8 cellular contexts compared by ENCODE assay signal in the genomic region with DNA sequence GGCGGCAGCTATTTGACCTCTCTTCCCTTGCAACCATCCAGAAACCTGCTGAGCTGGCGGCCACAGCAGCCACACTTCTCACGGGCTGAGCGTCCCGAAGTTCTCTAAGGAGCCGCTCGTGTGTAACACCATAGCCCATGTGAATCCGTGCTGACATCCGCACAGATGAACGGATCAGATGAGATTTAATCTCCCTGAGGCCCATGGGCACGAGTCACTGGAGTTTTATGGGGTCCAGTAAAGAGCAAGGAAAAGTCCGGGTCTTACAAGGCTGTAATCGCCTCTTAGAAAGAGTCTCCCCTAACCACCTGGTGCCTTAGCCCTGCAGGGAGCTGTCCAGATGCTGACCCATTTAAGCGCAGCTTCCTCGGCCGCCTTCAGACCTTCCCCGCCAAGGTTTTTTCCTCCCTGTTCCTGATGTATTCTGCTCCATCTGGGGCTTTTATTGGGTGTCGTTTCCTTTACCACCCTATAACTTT. TPM values are rescaled to one million over a fixed set of nuclear protein-coding genes. Genes with fewer than 3 reads are reported as not detected.
DNase-seq lines count a peak whose midpoint lies in the region; ATAC-seq and TF ChIP-seq lines count a peak whose summit lies in the region.
"Had no signal": no experiment of that assay in that cellular context is flagged by ENCODE, and none has a peak within 500 bp of the region (broad histone marks: within the 10 kb centered on the region; RNA-seq: fewer than 3 reads in every experiment).

No MANE protein-coding gene starts in this region.

- peak; percentile 89 for DNase-seq in H9
- DNase-seq in epithelial cell of proximal tubule (ENCODE audit: low read depth), result peak; percentile 6
- DNase-seq in neuronal stem cell (ENCODE audit: low spot score), result peak; percentile 70
- no peak for DNase-seq in NCI-H2029 (lab: John Stamatoyannopoulos, UW)

- no peak overlapping the region for H2AFZ ChIP-seq in H9 (ENCODE audit: low read length)
- no peak overlapping the region for H2AFZ ChIP-seq in neuronal stem cell (ENCODE audit: low read length)

- peak overlapping the region in 1 of 2 experiments; percentile 41; a peak in 1 of 5 replicates for H3K4me3 Mint-ChIP-seq in H9
- H3K4me3 Mint-ChIP-seq: naive thymus-derived CD8-positive, alpha-beta T cell had no signal

- H2BK15ac ChIP-seq in H9 (ENCODE audit: low read depth, low read length) (no peak overlapping the region), neuronal stem cell (ENCODE audit: low read length) (no peak overlapping the region)

- H3T11ph ChIP-seq in H9 (ENCODE audit: low read length), result no peak overlapping the region

- H3K27ac ChIP-seq in H9 (ENCODE audit: insufficient read length, low read depth, low read length) (no peak overlapping the region), neuronal stem cell (replicated peaks; ENCODE audit: low read length) (no peak overlapping the region)

- H2BK5ac ChIP-seq in H9 (ENCODE audit: insufficient read length, low read length), result no peak overlapping the region
- H2BK5ac ChIP-seq in neuronal stem cell (ENCODE audit: low read length), result no peak overlapping the region

- H2BK12ac ChIP-seq in H9 (ENCODE audit: insufficient read length, low read depth, low read length), result no peak overlapping the region
- no peak overlapping the region for H2BK12ac ChIP-seq in neuronal stem cell (ENCODE audit: low read length)

- H3K23ac ChIP-seq in H9 (ENCODE audit: insufficient read length, low read depth, low read length) (no peak overlapping the region), neuronal stem cell (ENCODE audit: low read depth, low read length, poor library complexity) (no peak overlapping the region)

- H3K9me3 Mint-ChIP-seq in H9, result peaks cover 0 to 2% of the 10 kb centered on the region in 2 experiments; a peak in 3 of 5 replicates

- H3K14ac ChIP-seq in H9 (ENCODE audit: insufficient read depth, low read length) (no peak overlapping the region), neuronal stem cell (ENCODE audit: low read length) (no peak overlapping the region)

- H4K5ac ChIP-seq in H9 (ENCODE audit: insufficient read length, low read depth, low read length), result no peak overlapping the region

- no peak overlapping the region for H3K4me3 ChIP-seq in epithelial cell of proximal tubule (ENCODE audit: low read depth, low read length)
- no peak overlapping the region for H3K4me3 ChIP-seq in neuronal stem cell (ENCODE audit: low read length in 2 of 2)

- no peaks in the 10 kb centered on the region for H3K36me3 ChIP-seq in neuronal stem cell (replicated peaks in 1 of 2; ENCODE audit: control insufficient read depth in 2 of 2, insufficient read depth in 2 of 2, low read length in 2 of 2)

- no peaks in the 10 kb centered on the region for H3K23me2 ChIP-seq in H9 (ENCODE audit: insufficient read length, low read depth, low read length, poor library complexity, severe bottlenecking)

- ATAC-seq in GM19397 (IDR thresholded peaks at IDR 0.05; ENCODE audit: unreplicated experiment) (no peak), HG03469 (IDR thresholded peaks at IDR 0.05; ENCODE audit: unreplicated experiment) (no peak)

- no peak overlapping the region for H3K4ac ChIP-seq in H9 (ENCODE audit: low read depth, low read length)
- no peak overlapping the region for H3K4ac ChIP-seq in neuronal stem cell (ENCODE audit: low read length)

- H2BK20ac ChIP-seq in H9 (ENCODE audit: low read depth, low read length, poor library complexity, severe bottlenecking), result no peak overlapping the region

- H3K79me1 ChIP-seq in H9 (ENCODE audit: insufficient read depth, low read depth, low read length, poor library complexity, severe bottlenecking), result no peaks in the 10 kb centered on the region
- H3K79me1 ChIP-seq in neuronal stem cell (ENCODE audit: low read depth, low read length), result no peaks in the 10 kb centered on the region

- no peak for TF ChIP-seq CTCF in H9 (conservative IDR thresholded peaks at IDR 0.05)
- no peak for TF ChIP-seq CTCF in epithelial cell of proximal tubule (conservative IDR thresholded peaks at IDR 0.05; ENCODE audit: low read depth, low read length)

- no peak overlapping the region for H3K56ac ChIP-seq in H9 (ENCODE audit: insufficient read length, low read depth, low read length)

- H3K9me3 ChIP-seq in H9 (ENCODE audit: control insufficient read depth, low read depth, low read length) (no peaks in the 10 kb centered on the region), neuronal stem cell (replicated peaks in 1 of 2; ENCODE audit: control insufficient read depth in 2 of 2, insufficient read depth in 1 of 2, low read depth in 1 of 2, low read length in 2 of 2) (no peaks in the 10 kb centered on the region)

- H3K9ac ChIP-seq in H9 (ENCODE audit: extremely low read depth, insufficient read length, low read length), result no peak overlapping the region
- no peak overlapping the region for H3K9ac ChIP-seq in neuronal stem cell (ENCODE audit: low read depth, low read length, poor library complexity)

- H3K27me3 Mint-ChIP-seq in H9 (ENCODE audit: low read depth), result peaks cover 35% of the 10 kb centered on the region

- no peak overlapping the region for H3K18ac ChIP-seq in H9 (ENCODE audit: insufficient read length, low read depth, low read length)
- H3K18ac ChIP-seq in neuronal stem cell (ENCODE audit: low read length), result no peak overlapping the region

- H4K91ac ChIP-seq in H9 (ENCODE audit: insufficient read length, low read depth, low read length) (no peak overlapping the region), neuronal stem cell (ENCODE audit: low read depth, low read length, poor library complexity) (no peak overlapping the region)

- H2AK5ac ChIP-seq in H9 (ENCODE audit: insufficient read length, low read length), result no peak overlapping the region
- no peak overlapping the region for H2AK5ac ChIP-seq in neuronal stem cell (ENCODE audit: low read depth, low read length)

- WGBS in H9 (ENCODE audit: extremely low coverage, insufficient read length, low lambda C conversion rate), result no CpG with 5 or more reads among the region's 18 CpGs
- WGBS in neuronal stem cell (ENCODE audit: extremely low coverage in 2 of 2, insufficient read length in 2 of 2, insufficient replicate concordance in 1 of 2), 2 donors, result no CpG with 5 or more reads among the region's 18 CpGs

- peaks cover 4% of the 10 kb centered on the region; the same call in 1 of the 2 replicates for H3K4me1 ChIP-seq in H9 (ENCODE audit: insufficient read depth, low read length)
- peaks cover 5 to 15% of the 10 kb centered on the region in 2 donors for H3K4me1 ChIP-seq in neuronal stem cell (ENCODE audit: control insufficient read depth in 2 of 2, insufficient read depth in 1 of 2, low read depth in 1 of 2, low read length in 2 of 2)

- no peak overlapping the region for H3K27ac Mint-ChIP-seq in H9

- peaks cover 20 to 22% of the 10 kb centered on the region in 2 experiments for H3K4me1 Mint-ChIP-seq in H9

- peak overlapping the region; percentile 23 for H3K4me2 ChIP-seq in H9 (ENCODE audit: insufficient read depth, insufficient read length, low read length)
- no peak overlapping the region for H3K4me2 ChIP-seq in neuronal stem cell (ENCODE audit: insufficient read depth, low read length, poor library complexity, severe bottlenecking)

- H3K36me3 Mint-ChIP-seq in H9 (ENCODE audit: insufficient read depth in 1 of 3, low read depth in 3 of 3), result no peaks in the 10 kb centered on the region

- no peaks in the 10 kb centered on the region for H4K20me1 ChIP-seq in H9 (ENCODE audit: control insufficient read depth, insufficient read depth, insufficient read length)

- H3K79me2 ChIP-seq in H9 (ENCODE audit: insufficient read depth, low read length), result no peaks in the 10 kb centered on the region

- no peak overlapping the region for H4K8ac ChIP-seq in H9 (replicated peaks; ENCODE audit: insufficient read length, low read depth, low read length)
- no peak overlapping the region for H4K8ac ChIP-seq in neuronal stem cell (ENCODE audit: low read depth, low read length)

- H2BK120ac ChIP-seq in H9 (ENCODE audit: low read depth, low read length, poor library complexity, severe bottlenecking) (no peak overlapping the region), neuronal stem cell (ENCODE audit: low read depth, low read length) (no peak overlapping the region)

- H3K27me3 ChIP-seq in H9 (ENCODE audit: insufficient read depth, low read length), result no peaks in the 10 kb centered on the region
- peaks cover 0 to 41% (median 8%) of the 10 kb centered on the region in 3 experiments for H3K27me3 ChIP-seq in neuronal stem cell (ENCODE audit: control insufficient read depth in 3 of 3, insufficient read depth in 3 of 3, low read depth in 1 of 3, low read length in 3 of 3)

TF ChIP-seq in PFSK-1, 5 proteins besides CTCF, POLR2A, EP300 and RAD21 (continues in another document):
- TF ChIP-seq, protein P1, sequence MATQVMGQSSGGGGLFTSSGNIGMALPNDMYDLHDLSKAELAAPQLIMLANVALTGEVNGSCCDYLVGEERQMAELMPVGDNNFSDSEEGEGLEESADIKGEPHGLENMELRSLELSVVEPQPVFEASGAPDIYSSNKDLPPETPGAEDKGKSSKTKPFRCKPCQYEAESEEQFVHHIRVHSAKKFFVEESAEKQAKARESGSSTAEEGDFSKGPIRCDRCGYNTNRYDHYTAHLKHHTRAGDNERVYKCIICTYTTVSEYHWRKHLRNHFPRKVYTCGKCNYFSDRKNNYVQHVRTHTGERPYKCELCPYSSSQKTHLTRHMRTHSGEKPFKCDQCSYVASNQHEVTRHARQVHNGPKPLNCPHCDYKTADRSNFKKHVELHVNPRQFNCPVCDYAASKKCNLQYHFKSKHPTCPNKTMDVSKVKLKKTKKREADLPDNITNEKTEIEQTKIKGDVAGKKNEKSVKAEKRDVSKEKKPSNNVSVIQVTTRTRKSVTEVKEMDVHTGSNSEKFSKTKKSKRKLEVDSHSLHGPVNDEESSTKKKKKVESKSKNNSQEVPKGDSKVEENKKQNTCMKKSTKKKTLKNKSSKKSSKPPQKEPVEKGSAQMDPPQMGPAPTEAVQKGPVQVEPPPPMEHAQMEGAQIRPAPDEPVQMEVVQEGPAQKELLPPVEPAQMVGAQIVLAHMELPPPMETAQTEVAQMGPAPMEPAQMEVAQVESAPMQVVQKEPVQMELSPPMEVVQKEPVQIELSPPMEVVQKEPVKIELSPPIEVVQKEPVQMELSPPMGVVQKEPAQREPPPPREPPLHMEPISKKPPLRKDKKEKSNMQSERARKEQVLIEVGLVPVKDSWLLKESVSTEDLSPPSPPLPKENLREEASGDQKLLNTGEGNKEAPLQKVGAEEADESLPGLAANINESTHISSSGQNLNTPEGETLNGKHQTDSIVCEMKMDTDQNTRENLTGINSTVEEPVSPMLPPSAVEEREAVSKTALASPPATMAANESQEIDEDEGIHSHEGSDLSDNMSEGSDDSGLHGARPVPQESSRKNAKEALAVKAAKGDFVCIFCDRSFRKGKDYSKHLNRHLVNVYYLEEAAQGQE (IDR thresholded peaks at IDR 0.05; ENCODE audit: insufficient read depth in 1 of 2, low read depth in 2 of 2, low read length in 2 of 2), result peak; percentile 96 to 99
- TF ChIP-seq FOXP2 (optimal IDR thresholded peaks at IDR 0.05; ENCODE audit: borderline replicate concordance, extremely low read depth, extremely low read length, insufficient read depth) (no peak), TAF1 (IDR thresholded peaks at IDR 0.05; ENCODE audit: borderline replicate concordance, insufficient read depth, low read length) (no peak)

RNA-seq across cellular contexts. Expression of a gene that starts 5.5 kb away (rescaled TPM):
- total RNA-seq in H9 (2021) (1.2 and 1.6 TPM in 2 replicates), epithelial cell of proximal tubule (not detected in 2 replicates)
- not detected for polyA plus RNA-seq in PFSK-1 (2012; ENCODE audit: insufficient read length, low read depth)
- not detected for polyA plus RNA-seq in neuronal stem cell (2013, experiment 1 of 2)
- polyA plus RNA-seq in neuronal stem cell (2013, experiment 2 of 2), result not detected
- total RNA-seq: naive thymus-derived CD8-positive, alpha-beta T cell had no signal
- polyA plus RNA-seq: naive thymus-derived CD8-positive, alpha-beta T cell had no signal
